28 cellular contexts compared by ENCODE assay signal in the genomic region with DNA sequence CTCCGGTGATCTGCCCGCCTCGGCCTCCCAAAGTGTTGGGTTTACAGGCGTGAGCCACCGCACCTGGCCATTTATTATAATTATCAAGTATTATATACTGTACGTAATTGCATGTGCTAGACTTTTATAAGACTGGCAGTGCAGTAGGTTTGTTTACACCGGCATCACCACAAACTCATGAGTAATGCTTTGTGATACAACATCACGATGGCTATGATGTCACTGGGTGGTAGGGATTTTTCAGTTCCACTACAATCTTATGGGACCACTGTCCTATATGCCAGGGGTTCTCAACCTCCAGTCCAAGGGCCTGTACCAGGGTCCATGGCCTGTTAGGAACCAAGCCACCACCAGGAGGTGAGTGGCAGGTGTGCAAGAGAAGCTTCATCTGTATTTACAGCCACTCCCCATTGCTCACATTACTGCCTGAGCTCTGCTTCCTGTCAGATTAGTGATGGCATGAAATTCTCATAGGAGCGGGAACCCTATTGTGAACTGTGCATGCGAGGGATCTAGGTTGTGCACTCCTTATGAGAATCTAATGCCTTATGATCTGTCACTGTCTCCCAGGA. TPM values are rescaled to one million over a fixed set of nuclear protein-coding genes. Genes with fewer than 3 reads are reported as not detected.
"Had no signal": no experiment of that assay in that cellular context is flagged by ENCODE, and none has a peak within 500 bp of the region (broad histone marks: within the 10 kb centered on the region; RNA-seq: fewer than 3 reads in every experiment).

No MANE protein-coding gene starts in this region.

- H3K4me2 ChIP-seq: hepatocyte had no signal

- ATAC-seq: activated CD8-positive, alpha-beta T cell treated with anti-CD3 and anti-CD28 coated beads for 36 hours; activated naive CD8-positive, alpha-beta T cell treated with anti-CD3 and anti-CD28 coated beads, Interleukin-2, amount 50 U/mL, for 24 hours; activated T-cell treated with anti-CD3 and anti-CD28 coated beads, Interleukin-2, amount 50 U/mL, for 4 hours; activated T-helper 17 cell treated with anti-CD3 and anti-CD28 coated beads, Interleukin-2, amount 50 U/mL, for 72 hours; gastroesophageal sphincter; naive thymus-derived CD4-positive, alpha-beta T cell; pancreas; stimulated activated effector memory CD8-positive, alpha-beta T cell treated with anti-CD3 and anti-CD28 coated beads, Interleukin-12 subunit alpha, Interleukin-12 subunit beta, amount 100 ng/mL, for 72 hours; stimulated activated naive CD8-positive, alpha-beta T cell treated with anti-CD3 and anti-CD28 coated beads, Interleukin-15, amount 100 ng/mL, for 72 hours; T-helper 17 cell; upper lobe of right lung had no signal

- H3K9me3 ChIP-seq: breast epithelium, esophagus squamous epithelium, pancreas, prostate gland, sigmoid colon, thyroid gland, upper lobe of right lung had no signal

- H3K27me3 ChIP-seq: breast epithelium, gastroesophageal sphincter, hepatocyte, pancreas, sigmoid colon, thyroid gland, upper lobe of right lung had no signal

- H2AFZ ChIP-seq: hepatocyte had no signal

- H3K4me1 ChIP-seq: breast epithelium, esophagus squamous epithelium, gastroesophageal sphincter, pancreas, prostate gland, sigmoid colon, thyroid gland, upper lobe of right lung had no signal

- FAIRE-seq: kidney, pancreas, small intestine had no signal

- DNase-seq: activated CD4-positive, alpha-beta T cell treated with anti-CD3 and anti-CD28 coated beads, Interleukin-2, amount 10 ng/mL, durations not matched to agents 7 days and 5 days; activated CD4-positive, CD25-positive, alpha-beta regulatory T cell treated with anti-CD3 and anti-CD28 coated beads, Interleukin-2, amount 50 U/mL, for 72 hours; activated CD8-positive, alpha-beta T cell treated with anti-CD3 and anti-CD28 coated beads for 36 hours; activated naive CD8-positive, alpha-beta T cell treated with anti-CD3 and anti-CD28 coated beads, Interleukin-2, amount 50 U/mL, for 24 hours; activated T-cell treated with anti-CD3 and anti-CD28 coated beads, Interleukin-2, amount 50 U/mL, for 4 hours; esophagus squamous epithelium; kidney; midbrain; naive thymus-derived CD4-positive, alpha-beta T cell; nucleus accumbens; pancreas; retina; sigmoid colon; small intestine; stimulated activated CD4-positive, alpha-beta T cell treated with anti-CD3 and anti-CD28 coated beads, Interleukin-4, amount 100 ng/mL, for 24 hours; stimulated activated naive CD8-positive, alpha-beta T cell treated with anti-CD3 and anti-CD28 coated beads, Interleukin-15, amount 100 ng/mL, for 72 hours; T-helper 17 cell; T1000; thyroid gland; upper lobe of right lung had no signal

- H3K79me2 ChIP-seq: hepatocyte had no signal

- H3K4me3 ChIP-seq: breast epithelium, esophagus squamous epithelium, gastroesophageal sphincter, hepatocyte, pancreas, prostate gland, sigmoid colon, thyroid gland, upper lobe of right lung had no signal

- H3K36me3 ChIP-seq: breast epithelium, esophagus squamous epithelium, gastroesophageal sphincter, pancreas, prostate gland, sigmoid colon, thyroid gland, upper lobe of right lung had no signal

- H3K27ac ChIP-seq: breast epithelium, esophagus squamous epithelium, gastroesophageal sphincter, hepatocyte, pancreas, prostate gland, sigmoid colon, thyroid gland, upper lobe of right lung had no signal

RNA-seq across cellular contexts. Expression of a gene that starts 9.4 kb away (rescaled TPM):
- total RNA-seq: activated CD4-positive, alpha-beta T cell treated with anti-CD3 and anti-CD28 coated beads, Interleukin-2, amount 10 ng/mL, durations not matched to agents 7 days and 5 days; activated CD8-positive, alpha-beta T cell treated with anti-CD3 and anti-CD28 coated beads for 36 hours; activated T-cell treated with anti-CD3 and anti-CD28 coated beads, Interleukin-2, amount 50 U/mL, for 4 hours; activated T-helper 17 cell treated with anti-CD3 and anti-CD28 coated beads, Interleukin-2, amount 50 U/mL, for 72 hours; breast epithelium; esophagus squamous epithelium; hepatocyte; kidney; naive thymus-derived CD4-positive, alpha-beta T cell; neural crest cell; pancreas; prostate gland; sigmoid colon; thyroid gland; upper lobe of right lung had no signal
- polyA plus RNA-seq: hepatocyte; naive thymus-derived CD4-positive, alpha-beta T cell; pancreas; sigmoid colon; small intestine had no signal

RNA-seq across cellular contexts. Expression of a gene that starts 12.0 kb away (rescaled TPM):
- total RNA-seq: activated CD4-positive, alpha-beta T cell treated with anti-CD3 and anti-CD28 coated beads, Interleukin-2, amount 10 ng/mL, durations not matched to agents 7 days and 5 days; activated CD8-positive, alpha-beta T cell treated with anti-CD3 and anti-CD28 coated beads for 36 hours; activated T-cell treated with anti-CD3 and anti-CD28 coated beads, Interleukin-2, amount 50 U/mL, for 4 hours; activated T-helper 17 cell treated with anti-CD3 and anti-CD28 coated beads, Interleukin-2, amount 50 U/mL, for 72 hours; breast epithelium; esophagus squamous epithelium; gastroesophageal sphincter; hepatocyte; kidney; naive thymus-derived CD4-positive, alpha-beta T cell; neural crest cell; pancreas; prostate gland; sigmoid colon; T-helper 17 cell; thyroid gland; upper lobe of right lung had no signal
- polyA plus RNA-seq: hepatocyte; naive thymus-derived CD4-positive, alpha-beta T cell; pancreas; sigmoid colon; small intestine had no signal

RNA-seq across cellular contexts. Expression of a gene that starts 28.0 kb away (rescaled TPM):
- total RNA-seq: activated CD4-positive, alpha-beta T cell treated with anti-CD3 and anti-CD28 coated beads, Interleukin-2, amount 10 ng/mL, durations not matched to agents 7 days and 5 days; activated CD8-positive, alpha-beta T cell treated with anti-CD3 and anti-CD28 coated beads for 36 hours; activated T-cell treated with anti-CD3 and anti-CD28 coated beads, Interleukin-2, amount 50 U/mL, for 4 hours; activated T-helper 17 cell treated with anti-CD3 and anti-CD28 coated beads, Interleukin-2, amount 50 U/mL, for 72 hours; breast epithelium; esophagus squamous epithelium; gastroesophageal sphincter; hepatocyte; kidney; naive thymus-derived CD4-positive, alpha-beta T cell; neural crest cell; pancreas; prostate gland; sigmoid colon; T-helper 17 cell; thyroid gland; upper lobe of right lung had no signal
- polyA plus RNA-seq: hepatocyte; naive thymus-derived CD4-positive, alpha-beta T cell; pancreas; sigmoid colon; small intestine had no signal

RNA-seq across cellular contexts. Expression of a gene that starts 39.9 kb away (rescaled TPM):
- total RNA-seq: activated CD4-positive, alpha-beta T cell treated with anti-CD3 and anti-CD28 coated beads, Interleukin-2, amount 10 ng/mL, durations not matched to agents 7 days and 5 days; activated CD8-positive, alpha-beta T cell treated with anti-CD3 and anti-CD28 coated beads for 36 hours; activated T-cell treated with anti-CD3 and anti-CD28 coated beads, Interleukin-2, amount 50 U/mL, for 4 hours; activated T-helper 17 cell treated with anti-CD3 and anti-CD28 coated beads, Interleukin-2, amount 50 U/mL, for 72 hours; breast epithelium; esophagus squamous epithelium; gastroesophageal sphincter; hepatocyte; kidney; lower leg skin; naive thymus-derived CD4-positive, alpha-beta T cell; neural crest cell; pancreas; prostate gland; sigmoid colon; T-helper 17 cell; thyroid gland; upper lobe of right lung had no signal
- polyA plus RNA-seq: hepatocyte; naive thymus-derived CD4-positive, alpha-beta T cell; pancreas; sigmoid colon; small intestine had no signal
